ENCODE assay signal across 1 cellular context in the genomic region with DNA sequence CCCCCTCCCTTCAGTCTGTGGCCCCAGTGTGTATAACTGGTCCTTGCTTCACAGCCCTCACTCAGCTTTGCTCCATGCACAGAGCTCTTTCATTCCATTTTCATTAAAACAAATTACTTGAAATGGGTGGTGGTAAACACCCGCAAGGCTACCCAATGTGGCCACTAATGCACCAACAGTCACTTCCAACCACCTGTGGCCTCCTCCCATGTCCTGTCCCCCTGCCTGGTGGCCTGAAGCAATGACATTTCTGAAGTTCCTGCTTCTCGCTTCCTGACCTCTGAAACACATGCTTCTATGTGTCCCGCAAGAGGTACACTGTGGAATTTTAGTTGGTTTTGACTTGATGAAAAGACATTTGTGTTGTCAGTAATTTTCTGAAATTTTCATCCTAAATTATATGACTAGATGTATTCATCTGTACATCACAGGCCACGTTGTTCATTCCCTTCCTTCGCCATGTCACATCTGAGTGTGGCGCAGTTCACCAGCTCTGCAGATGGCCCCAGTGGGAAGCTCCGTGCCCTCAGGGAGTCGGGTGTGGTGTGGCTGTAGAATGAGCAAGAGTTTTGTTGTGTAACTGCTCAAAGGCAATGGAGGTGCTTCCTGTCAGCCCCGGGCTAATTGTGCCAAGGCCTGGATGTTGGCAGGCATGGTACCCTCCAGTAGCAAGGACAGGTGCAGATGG.
TF ChIP-seq lines count a peak whose summit lies in the region.

No MANE protein-coding gene starts in this region.

TF ChIP-seq in IMR-90, 13 proteins besides CTCF, POLR2A, EP300 and RAD21:
- TF ChIP-seq BHLHE40 (IDR thresholded peaks at IDR 0.05; ENCODE audit: low read depth, low read length) (no peak), MXI1 (IDR thresholded peaks at IDR 0.05; ENCODE audit: borderline replicate concordance, low read depth, low read length) (no peak), CEBPB (IDR thresholded peaks at IDR 0.05; ENCODE audit: low read depth, low read length) (no peak), MAZ (IDR thresholded peaks at IDR 0.05; ENCODE audit: borderline replicate concordance, low read depth, low read length) (no peak), CHD1 (IDR thresholded peaks at IDR 0.05; ENCODE audit: low read depth, low read length) (no peak), SMC3 (IDR thresholded peaks at IDR 0.05; ENCODE audit: low read depth, low read length) (no peak), MAFK (IDR thresholded peaks at IDR 0.05; ENCODE audit: low read depth, low read length) (no peak), RFX5 (IDR thresholded peaks at IDR 0.05; ENCODE audit: low read depth, low read length) (no peak), FOS (IDR thresholded peaks at IDR 0.05; ENCODE audit: low read depth, low read length) (no peak), RCOR1 (IDR thresholded peaks at IDR 0.05; ENCODE audit: insufficient replicate concordance, low read length) (no peak), NFE2L2 (IDR thresholded peaks at IDR 0.05; ENCODE audit: low read depth, low read length) (no peak)
- TF ChIP-seq, protein P1, sequence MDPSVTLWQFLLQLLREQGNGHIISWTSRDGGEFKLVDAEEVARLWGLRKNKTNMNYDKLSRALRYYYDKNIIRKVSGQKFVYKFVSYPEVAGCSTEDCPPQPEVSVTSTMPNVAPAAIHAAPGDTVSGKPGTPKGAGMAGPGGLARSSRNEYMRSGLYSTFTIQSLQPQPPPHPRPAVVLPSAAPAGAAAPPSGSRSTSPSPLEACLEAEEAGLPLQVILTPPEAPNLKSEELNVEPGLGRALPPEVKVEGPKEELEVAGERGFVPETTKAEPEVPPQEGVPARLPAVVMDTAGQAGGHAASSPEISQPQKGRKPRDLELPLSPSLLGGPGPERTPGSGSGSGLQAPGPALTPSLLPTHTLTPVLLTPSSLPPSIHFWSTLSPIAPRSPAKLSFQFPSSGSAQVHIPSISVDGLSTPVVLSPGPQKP (IDR thresholded peaks at IDR 0.05; ENCODE audit: borderline replicate concordance, low read depth, low read length), result no peak
- TF ChIP-seq, protein P2, sequence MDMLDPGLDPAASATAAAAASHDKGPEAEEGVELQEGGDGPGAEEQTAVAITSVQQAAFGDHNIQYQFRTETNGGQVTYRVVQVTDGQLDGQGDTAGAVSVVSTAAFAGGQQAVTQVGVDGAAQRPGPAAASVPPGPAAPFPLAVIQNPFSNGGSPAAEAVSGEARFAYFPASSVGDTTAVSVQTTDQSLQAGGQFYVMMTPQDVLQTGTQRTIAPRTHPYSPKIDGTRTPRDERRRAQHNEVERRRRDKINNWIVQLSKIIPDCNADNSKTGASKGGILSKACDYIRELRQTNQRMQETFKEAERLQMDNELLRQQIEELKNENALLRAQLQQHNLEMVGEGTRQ (IDR thresholded peaks at IDR 0.05; ENCODE audit: low read depth, low read length), result no peak
